Comparison of ENCODE assay signal across 24 cellular contexts in genomic region chr4:77434299-77435092, GRCh38.
DNase-seq lines count a peak whose midpoint lies in the region; TF ChIP-seq lines count a peak whose summit lies in the region.
"Had no signal": no experiment of that assay in that cellular context is flagged by ENCODE, and none has a peak within 500 bp of the region (broad histone marks: within the 10 kb centered on the region; RNA-seq: fewer than 3 reads in every experiment).

No MANE protein-coding gene starts in this region.

- H3K4me1 ChIP-seq in tibial artery: peaks cover 0 to 33% (median 22%) of the 10 kb centered on the region in 4 donors
- peaks cover 0 to 4% of the 10 kb centered on the region in 2 donors for H3K4me1 ChIP-seq in thyroid gland

- H3K36me3 Mint-ChIP-seq in Calu3 (ENCODE audit: insufficient read depth, unreplicated experiment): no peaks in the 10 kb centered on the region
- H3K36me3 Mint-ChIP-seq: activated naive CD4-positive, alpha-beta T cell treated with anti-CD3 and anti-CD28 coated beads, Interleukin-2, amount 50 U/mL, for 72 hours; memory B cell had no signal

- no peaks in the 10 kb centered on the region for H3K4me1 Mint-ChIP-seq in Calu3 (ENCODE audit: low read depth, unreplicated experiment)

- TF ChIP-seq CTCF in fibroblast of pulmonary artery (IDR thresholded peaks at IDR 0.05; ENCODE audit: low read length, missing control alignments) (no peak), tibial artery (IDR thresholded peaks at IDR 0.05) (no peak), thyroid gland (IDR thresholded peaks at IDR 0.05) (no peak), Calu3 (IDR thresholded peaks at IDR 0.05; ENCODE audit: unreplicated experiment) (no peak)

- DNase-seq in NCI-H82 (lab: John Stamatoyannopoulos, UW) (peak; percentile 6), NCI-H82 treated with DMSO at 0.1 percent for 48 hours (lab: John Stamatoyannopoulos, UW; ENCODE audit: unreplicated experiment) (no peak), fibroblast of pulmonary artery (ENCODE audit: low read depth) (peak; percentile 3), mucosa of gallbladder (ENCODE audit: low spot score) (peak; percentile 44), tibial artery (peak; percentile 62 to 85), NOMO-1 (lab: John Stamatoyannopoulos, UW; ENCODE audit: unreplicated experiment in 2 of 2) (no peak), thyroid gland (no peak), Calu3 (no peak)
- DNase-seq: activated CD4-positive, alpha-beta T cell treated with anti-CD3 and anti-CD28 coated beads for 36 hours; activated CD8-positive, alpha-beta T cell treated with anti-CD3 and anti-CD28 coated beads, Interleukin-2, amount 10 ng/mL, durations not matched to agents 7 days and 5 days; glutamatergic neuron; HCEC 1CT; NCI-H1105; NCI-H1930; NCI-H226; stomach; T-helper 2 cell had no signal

- H3K27me3 Mint-ChIP-seq in Calu3 (ENCODE audit: unreplicated experiment): peaks cover 5% of the 10 kb centered on the region
- H3K27me3 Mint-ChIP-seq: activated CD4-positive, alpha-beta T cell treated with anti-CD3 and anti-CD28 coated beads for 36 hours; memory B cell; progenitor cell of endocrine pancreas had no signal

- intact Hi-C loops in tibial artery (cut with DNase I; ENCODE audit: low total_unique reads) (no loop called here), thyroid gland (cut with DNase I) (loop anchor here (5.0 kb wide), 1 partner anchor 47 kb away; no protein-coding TSS in a partner anchor), Calu3 (cut with micrococcal nuclease; ENCODE audit: unreplicated experiment) (no loop called here)

- CTCF ChIA-PET in Calu3 (lab: Charles Lee): interaction anchor here (1.0 to 1.4 kb wide), 2 partner anchors 49 to 167 kb away, joined by 3 read pairs; no protein-coding TSS in a partner anchor

- H3K27ac ChIP-seq in tibial artery: peak overlapping the region; percentile 53 to 74
- no peak overlapping the region for H3K27ac ChIP-seq in thyroid gland
- H3K27ac ChIP-seq: 22Rv1, C4-2B, stomach had no signal

- no peak overlapping the region for H3K27ac Mint-ChIP-seq in Calu3 (ENCODE audit: unreplicated experiment)
- H3K27ac Mint-ChIP-seq: activated CD4-positive, alpha-beta T cell treated with anti-CD3 and anti-CD28 coated beads for 36 hours; activated CD8-positive, alpha-beta T cell treated with anti-CD3 and anti-CD28 coated beads, Interleukin-2, amount 10 ng/mL, durations not matched to agents 7 days and 5 days; activated naive CD4-positive, alpha-beta T cell treated with anti-CD3 and anti-CD28 coated beads, Interleukin-2, amount 50 U/mL, for 72 hours; activated T-helper 2 cell treated with anti-CD3 and anti-CD28 coated beads, Interferon-gamma antibody, Interleukin-2, Interleukin-4, amounts not matched to agents 10 μg/mL and 5 μg/mL and 100 μg/mL, durations not matched to agents 14 hours and 24 hours and 36 hours; memory B cell; progenitor cell of endocrine pancreas had no signal

- no peaks in the 10 kb centered on the region for H3K9me3 Mint-ChIP-seq in Calu3 (ENCODE audit: low read depth, unreplicated experiment)
- H3K9me3 Mint-ChIP-seq: activated naive CD4-positive, alpha-beta T cell treated with anti-CD3 and anti-CD28 coated beads, Interleukin-2, amount 50 U/mL, for 72 hours; activated T-helper 2 cell treated with anti-CD3 and anti-CD28 coated beads, Interferon-gamma antibody, Interleukin-2, Interleukin-4, amounts not matched to agents 10 μg/mL and 5 μg/mL and 100 μg/mL, durations not matched to agents 14 hours and 24 hours and 36 hours; memory B cell had no signal

- no TSS peak for BruUV-seq in Calu3 (replicated peaks; lab: Mats Ljungman, UMichigan)

- H3K4me3 Mint-ChIP-seq in Calu3 (ENCODE audit: low read depth, unreplicated experiment): no peak overlapping the region
- H3K4me3 Mint-ChIP-seq: activated CD4-positive, alpha-beta T cell treated with anti-CD3 and anti-CD28 coated beads for 36 hours; activated CD8-positive, alpha-beta T cell treated with anti-CD3 and anti-CD28 coated beads, Interleukin-2, amount 10 ng/mL, durations not matched to agents 7 days and 5 days; memory B cell had no signal

- 67 to 74% methylated on average over 10 of the region's 10 CpGs for WGBS in thyroid gland, 2 donors

- H3K4me3 ChIP-seq in fibroblast of pulmonary artery (replicated peaks; ENCODE audit: low read depth, low read length): no peak overlapping the region
- no peak overlapping the region for H3K4me3 ChIP-seq in tibial artery
- H3K4me3 ChIP-seq in thyroid gland (replicated peaks in 1 of 3): no peak overlapping the region
- H3K4me3 ChIP-seq: K562, stomach had no signal

- H3K27me3 ChIP-seq in tibial artery: no peaks in the 10 kb centered on the region
- no peaks in the 10 kb centered on the region for H3K27me3 ChIP-seq in thyroid gland
- H3K27me3 ChIP-seq: stomach had no signal

- TF ChIP-seq POLR2A in thyroid gland (IDR thresholded peaks at IDR 0.05): no peak

- H3K36me3 ChIP-seq in tibial artery: no peaks in the 10 kb centered on the region
- no peaks in the 10 kb centered on the region for H3K36me3 ChIP-seq in thyroid gland
- H3K36me3 ChIP-seq: stomach had no signal

- H3K9me3 ChIP-seq in tibial artery (no peaks in the 10 kb centered on the region), thyroid gland (no peaks in the 10 kb centered on the region)
- H3K9me3 ChIP-seq: stomach had no signal

Comparison
In these comparisons a context has a peak if more than half of its experiments do, and no peak if none do; other contexts are left out.
1. DNase-seq: peak in NCI-H82 (single experiment), fibroblast of pulmonary artery (single experiment), mucosa of gallbladder (single experiment) and tibial artery (2 of 2); none in NCI-H82 treated with DMSO at 0.1 percent for 48 hours (single experiment), NOMO-1 (0 of 2), thyroid gland (0 of 2) and Calu3 (single experiment).
2. H3K27ac ChIP-seq: peak in tibial artery (2 of 2); none in thyroid gland (0 of 3).